13 cellular contexts compared by ENCODE assay signal in genomic region chr1:41741244-41741643, GRCh38.
DNase-seq lines count a peak whose midpoint lies in the region; ATAC-seq, FAIRE-seq and TF ChIP-seq lines count a peak whose summit lies in the region.
"Had no signal": no experiment of that assay in that cellular context is flagged by ENCODE, and none has a peak within 500 bp of the region (broad histone marks: within the 10 kb centered on the region; RNA-seq: fewer than 3 reads in every experiment).

No MANE protein-coding gene starts in this region.

- H3K4me2 ChIP-seq in astrocyte (ENCODE audit: low read length), result peak overlapping the region; percentile 36

- no peaks in the 10 kb centered on the region for H3K9me3 ChIP-seq in astrocyte (ENCODE audit: insufficient read depth, low read depth, low read length)
- H3K9me3 ChIP-seq: colonic mucosa, psoas muscle, thyroid gland had no signal

- H3K4me3 Mint-ChIP-seq in activated CD4-positive, alpha-beta T cell treated with anti-CD3 and anti-CD28 coated beads, Interleukin-2, amount 10 ng/mL, durations not matched to agents 24 days and 14 days, result peak overlapping the region; percentile 19
- no peak overlapping the region for H3K4me3 Mint-ChIP-seq in astrocyte (ENCODE audit: unreplicated experiment)

- H2AFZ ChIP-seq in astrocyte (ENCODE audit: low read depth, low read length), result no peak overlapping the region
- H2AFZ ChIP-seq: GM23248 had no signal

- H3K36me3 Mint-ChIP-seq in activated CD4-positive, alpha-beta T cell treated with anti-CD3 and anti-CD28 coated beads, Interleukin-2, amount 10 ng/mL, durations not matched to agents 24 days and 14 days (ENCODE audit: low read depth), result no peaks in the 10 kb centered on the region
- H3K36me3 Mint-ChIP-seq in astrocyte (ENCODE audit: low read depth, unreplicated experiment), result no peaks in the 10 kb centered on the region

- FAIRE-seq in astrocyte (lab: Jason Lieb, UNC), result no peak

- ATAC-seq in GM18502 (IDR thresholded peaks at IDR 0.05; ENCODE audit: poor library complexity, unreplicated experiment), result no peak
- ATAC-seq in GM21423 (IDR thresholded peaks at IDR 0.05; ENCODE audit: unreplicated experiment), result no peak
- ATAC-seq: psoas muscle had no signal

- peaks cover 43% of the 10 kb centered on the region for H3K4me1 ChIP-seq in astrocyte (ENCODE audit: insufficient read depth, low read length)
- H3K4me1 ChIP-seq: colonic mucosa had no signal

- H3K27me3 Mint-ChIP-seq in activated CD4-positive, alpha-beta T cell treated with anti-CD3 and anti-CD28 coated beads, Interleukin-2, amount 10 ng/mL, durations not matched to agents 24 days and 14 days, result no peaks in the 10 kb centered on the region
- peaks cover 22% of the 10 kb centered on the region for H3K27me3 Mint-ChIP-seq in astrocyte (ENCODE audit: low read depth, unreplicated experiment)

- H3K36me3 ChIP-seq in astrocyte (ENCODE audit: insufficient read depth, low read length), result no peaks in the 10 kb centered on the region
- H3K36me3 ChIP-seq: colonic mucosa, thyroid gland had no signal

- TF ChIP-seq CTCF in HL-60 (IDR thresholded peaks at IDR 0.05; ENCODE audit: insufficient read depth, low read length) (no peak), astrocyte (IDR thresholded peaks at IDR 0.05; ENCODE audit: insufficient read depth, low read depth, low read length) (no peak)

- intact Hi-C loops in activated CD4-positive, alpha-beta T cell treated with anti-CD3 and anti-CD28 coated beads, Interleukin-2, amount 10 ng/mL, durations not matched to agents 24 days and 14 days (cut with micrococcal nuclease), result loop anchor here (5.0 kb wide), 1 partner anchor 176 kb away; the partner anchor contains the start of gene HIVEP3

- H3K79me2 ChIP-seq in astrocyte (ENCODE audit: insufficient read depth, low read length), result peaks cover 8% of the 10 kb centered on the region

- H3K4me3 ChIP-seq in HL-60 (replicated peaks; ENCODE audit: insufficient read depth, low read length), result no peak overlapping the region
- no peak overlapping the region for H3K4me3 ChIP-seq in astrocyte (ENCODE audit: insufficient read depth, low read depth, low read length)
- H3K4me3 ChIP-seq: colonic mucosa, GM23248, psoas muscle, thyroid gland had no signal

- peak overlapping the region; percentile 6 for H3K9ac ChIP-seq in astrocyte (ENCODE audit: low read length)
- H3K9ac ChIP-seq: GM23248 had no signal

- no peaks in the 10 kb centered on the region for H4K20me1 ChIP-seq in astrocyte (ENCODE audit: insufficient read depth, low read length)

- no peak for DNase-seq in HL-60 (ENCODE audit: low read depth in 1 of 2, low spot score in 1 of 2)
- no peak for DNase-seq in activated CD4-positive, alpha-beta T cell treated with anti-CD3 and anti-CD28 coated beads, Interleukin-2, amount 10 ng/mL, durations not matched to agents 24 days and 14 days
- no peak for DNase-seq in astrocyte (ENCODE audit: low read depth)
- peak; percentile 69 for DNase-seq in stimulated activated CD4-positive, alpha-beta T cell treated with anti-CD3 and anti-CD28 coated beads, Interleukin-2, amount 100 ng/mL, for 4 hours (ENCODE audit: low read depth)
- no peak for DNase-seq in AG08395 (ENCODE audit: low spot score)
- no peak for DNase-seq in GM19238 (ENCODE audit: insufficient read length, low spot score)
- DNase-seq: colonic mucosa, GM23248, midbrain, psoas muscle, thyroid gland had no signal

- H3K27ac ChIP-seq in HL-60 (replicated peaks) (peak overlapping the region; percentile 87), astrocyte (ENCODE audit: low read depth, low read length) (peak overlapping the region; percentile 63)
- H3K27ac ChIP-seq: GM23248, psoas muscle, thyroid gland had no signal

- H3K27me3 ChIP-seq in HL-60 (ENCODE audit: insufficient read depth, poor library complexity, severe bottlenecking), result no peaks in the 10 kb centered on the region
- H3K27me3 ChIP-seq in astrocyte (ENCODE audit: insufficient read depth, low read length), result no peaks in the 10 kb centered on the region
- H3K27me3 ChIP-seq: colonic mucosa, thyroid gland had no signal

- peaks cover 91% of the 10 kb centered on the region for H3K4me1 Mint-ChIP-seq in activated CD4-positive, alpha-beta T cell treated with anti-CD3 and anti-CD28 coated beads, Interleukin-2, amount 10 ng/mL, durations not matched to agents 24 days and 14 days
- H3K4me1 Mint-ChIP-seq in astrocyte (ENCODE audit: low read depth, unreplicated experiment), result peaks cover 14% of the 10 kb centered on the region

- no peaks in the 10 kb centered on the region for H3K9me3 Mint-ChIP-seq in activated CD4-positive, alpha-beta T cell treated with anti-CD3 and anti-CD28 coated beads, Interleukin-2, amount 10 ng/mL, durations not matched to agents 24 days and 14 days
- H3K9me3 Mint-ChIP-seq in astrocyte (ENCODE audit: unreplicated experiment), result no peaks in the 10 kb centered on the region

- H3K27ac Mint-ChIP-seq in activated CD4-positive, alpha-beta T cell treated with anti-CD3 and anti-CD28 coated beads, Interleukin-2, amount 10 ng/mL, durations not matched to agents 24 days and 14 days, result peak overlapping the region; percentile 94
- H3K27ac Mint-ChIP-seq in astrocyte (ENCODE audit: unreplicated experiment), result no peak overlapping the region
